In the genomic region with DNA sequence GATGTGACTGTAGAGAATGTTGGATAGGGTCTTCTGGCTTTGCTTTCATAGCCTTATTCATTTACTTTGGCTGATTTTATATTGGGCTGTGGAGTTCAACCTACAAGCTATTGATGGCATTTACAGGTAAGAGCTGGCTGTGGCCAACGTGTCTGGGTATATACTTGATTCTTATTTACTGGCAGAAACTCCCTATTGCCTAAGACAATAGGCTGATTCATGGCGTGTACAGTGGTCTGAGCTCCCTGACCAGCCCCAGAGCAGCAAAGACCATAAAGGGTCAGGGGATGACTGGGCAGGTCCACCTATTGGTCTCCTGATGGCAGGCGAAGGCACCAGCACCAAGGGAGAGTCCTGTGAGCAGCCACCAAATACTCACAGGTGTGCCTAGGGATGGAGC, we compare ENCODE assay signal across 23 cellular contexts.
DNase-seq lines count a peak whose midpoint lies in the region; ATAC-seq and TF ChIP-seq lines count a peak whose summit lies in the region.
"Had no signal": no experiment of that assay in that cellular context is flagged by ENCODE, and none has a peak within 500 bp of the region (broad histone marks: within the 10 kb centered on the region; RNA-seq: fewer than 3 reads in every experiment).

No MANE protein-coding gene starts in this region.

- dilution Hi-C loops in mammary epithelial cell (cut with HindIII; ENCODE audit: low sequenced_read_pairs) = no loop called here

- no peak for ATAC-seq in foreskin keratinocyte
- ATAC-seq in HG02885 (IDR thresholded peaks at IDR 0.05; ENCODE audit: poor library complexity, unreplicated experiment) = no peak
- no peak for ATAC-seq in GM21390 (IDR thresholded peaks at IDR 0.05; ENCODE audit: unreplicated experiment)
- ATAC-seq in HG02970 (IDR thresholded peaks at IDR 0.05; ENCODE audit: low FRiP score, unreplicated experiment) = no peak
- ATAC-seq: GM12878, GM23338, HCT116, K562 had no signal

- in situ Hi-C loops in mammary epithelial cell (cut with MboI; ENCODE audit: low sequenced_read_pairs in 2 of 2) = no loop called here

- peak overlapping the region; percentile 54 for H2AFZ ChIP-seq in mammary epithelial cell (ENCODE audit: low read depth, low read length)
- H2AFZ ChIP-seq: GM23338 had no signal

- peaks cover 16% of the 10 kb centered on the region for H3K9me3 ChIP-seq in mammary epithelial cell (replicated peaks; ENCODE audit: insufficient read depth, low read length)
- H3K9me3 ChIP-seq in suprapubic skin = peaks cover 6% of the 10 kb centered on the region
- H3K9me3 ChIP-seq: BE2C had no signal

- H3K4me3 ChIP-seq in mammary epithelial cell (replicated peaks in 1 of 3; ENCODE audit: insufficient read depth in 1 of 3, low read depth in 2 of 3, low read length in 3 of 3) (no peak overlapping the region), suprapubic skin (no peak overlapping the region)
- H3K4me3 ChIP-seq: GM12878, GM23338, K562 had no signal

- BruUV-seq in mammary epithelial cell (replicated peaks; lab: Mats Ljungman, UMichigan) = TSS peak; percentile 67

- H3K27me3 ChIP-seq in mammary epithelial cell (ENCODE audit: insufficient read depth, low read length) (no peaks in the 10 kb centered on the region), foreskin keratinocyte (no peaks in the 10 kb centered on the region), suprapubic skin (no peaks in the 10 kb centered on the region)
- H3K27me3 ChIP-seq: BE2C had no signal

- H4K20me1 ChIP-seq in mammary epithelial cell (ENCODE audit: insufficient read depth, low read length) = no peaks in the 10 kb centered on the region

- DNase-seq in mammary epithelial cell (peak; percentile 47), epithelial cell of prostate (ENCODE audit: low read depth, low spot score) (no peak), foreskin keratinocyte (no peak), suprapubic skin (ENCODE audit: low spot score in 2 of 2) (no peak)
- DNase-seq: ACHN; BE2C; C1 segment of cervical spinal cord; CD4-positive, CD25-positive, alpha-beta regulatory T cell; CD8-positive, alpha-beta memory T cell; COR-L47; DMS 273 treated with DMSO at 0.1 percent for 48 hours; DMS53; DND-41; EL; HFFc6; IMR-90 had no signal

- TF ChIP-seq EP300 in suprapubic skin (IDR thresholded peaks at IDR 0.05) = no peak

- CTCF ChIA-PET in mammary epithelial cell (lab: Charles Lee; ENCODE audit: low non-redundant PET) = no interaction called here

- H3K4me2 ChIP-seq in mammary epithelial cell (ENCODE audit: insufficient read depth, low read depth, low read length) = peak overlapping the region; percentile 7
- H3K4me2 ChIP-seq: GM23338 had no signal

- 66% methylated on average over 3 of the region's 3 CpGs for WGBS in mammary epithelial cell (ENCODE audit: low coverage, missing lambda C conversion rate)
- 92% methylated on average over 3 of the region's 3 CpGs for WGBS in suprapubic skin

- H3K9ac ChIP-seq in mammary epithelial cell (ENCODE audit: insufficient read depth, low read length) = peak overlapping the region; percentile 44

- intact Hi-C loops in mammary epithelial cell (cut with micrococcal nuclease) = loop anchor here (5.0 kb wide), 2 partner anchors 46 to 196 kb away; no protein-coding TSS in a partner anchor

- peaks cover 26% of the 10 kb centered on the region for H3K4me1 ChIP-seq in mammary epithelial cell (ENCODE audit: insufficient read depth, low read length)
- peaks cover 23% of the 10 kb centered on the region for H3K4me1 ChIP-seq in foreskin keratinocyte
- no peaks in the 10 kb centered on the region for H3K4me1 ChIP-seq in suprapubic skin
- H3K4me1 ChIP-seq: BE2C had no signal

- no peak for TF ChIP-seq POLR2A in suprapubic skin (IDR thresholded peaks at IDR 0.05)

- no peaks in the 10 kb centered on the region for H3K79me2 ChIP-seq in mammary epithelial cell (ENCODE audit: insufficient read depth, low read length)

- H3K36me3 ChIP-seq in mammary epithelial cell (ENCODE audit: insufficient read depth, low read length) (no peaks in the 10 kb centered on the region), suprapubic skin (no peaks in the 10 kb centered on the region)
- H3K36me3 ChIP-seq: BE2C had no signal

- TF ChIP-seq CTCF in mammary epithelial cell (conservative IDR thresholded peaks at IDR 0.05 in 1 of 2, IDR thresholded peaks at IDR 0.05 in 1 of 2; ENCODE audit: extremely low read depth in 1 of 2, insufficient read depth in 1 of 2, low read depth in 1 of 2, low read length in 2 of 2) (no peak), foreskin keratinocyte (conservative IDR thresholded peaks at IDR 0.05) (no peak), suprapubic skin (IDR thresholded peaks at IDR 0.05) (no peak)

- H3K27ac ChIP-seq in mammary epithelial cell (ENCODE audit: insufficient read depth, low read depth, low read length) (peak overlapping the region; percentile 87), epithelial cell of prostate (peak overlapping the region; percentile 99), foreskin keratinocyte (peak overlapping the region; percentile 62), suprapubic skin (peak overlapping the region; percentile 68)
